Comparison of ENCODE assay signal across 21 cellular contexts in genomic region chr3:102526865-102527264, GRCh38.
"Had no signal": no experiment of that assay in that cellular context is flagged by ENCODE, and none has a peak within 500 bp of the region (broad histone marks: within the 10 kb centered on the region; RNA-seq: fewer than 3 reads in every experiment).

No MANE protein-coding gene starts in this region.

- ATAC-seq: foreskin keratinocyte; gastroesophageal sphincter; heart left ventricle; left cardiac atrium; left lung; left ventricle myocardium superior; lower lobe of right lung; naive thymus-derived CD8-positive, alpha-beta T cell had no signal

- H3K4me2 ChIP-seq: hepatocyte had no signal

- H3K9me3 ChIP-seq: esophagus muscularis mucosa, gastroesophageal sphincter, heart left ventricle, left lung, lower lobe of right lung had no signal

- H3K4me1 ChIP-seq: esophagus muscularis mucosa, gastroesophageal sphincter, heart left ventricle, left lung, lower lobe of right lung had no signal

- H3K4me3 ChIP-seq: coronary artery, dorsolateral prefrontal cortex, esophagus muscularis mucosa, gastroesophageal sphincter, heart left ventricle, hepatocyte, left lung, lower lobe of right lung had no signal

- DNase-seq: dermis blood vessel endothelial cell; dorsolateral prefrontal cortex; effector CD4-positive, alpha-beta T cell; effector memory CD4-positive, alpha-beta T cell; foreskin keratinocyte; heart left ventricle; hypothalamus; immature natural killer cell; left cardiac atrium; left lung; left ventricle myocardium superior; lower lobe of right lung; midbrain; naive thymus-derived CD8-positive, alpha-beta T cell had no signal

- H2AFZ ChIP-seq: hepatocyte had no signal

- H3K27me3 ChIP-seq: esophagus muscularis mucosa, foreskin keratinocyte, gastroesophageal sphincter, heart left ventricle, hepatocyte, left lung had no signal

- H3K27ac ChIP-seq: coronary artery, dorsolateral prefrontal cortex, esophagus muscularis mucosa, foreskin keratinocyte, gastroesophageal sphincter, heart left ventricle, hepatocyte, left lung, lower lobe of right lung had no signal

- FAIRE-seq: colon, endothelial cell of umbilical vein, frontal cortex had no signal

- H3K79me2 ChIP-seq: hepatocyte had no signal

- H3K36me3 ChIP-seq: esophagus muscularis mucosa, gastroesophageal sphincter, heart left ventricle, left lung, lower lobe of right lung had no signal
